1 cellular context compared by ENCODE assay signal in genomic region chr17:35333578-35333977, GRCh38. TPM values are rescaled to one million over a fixed set of nuclear protein-coding genes. Genes with fewer than 3 reads are reported as not detected.
"Had no signal": no experiment of that assay in that cellular context is flagged by ENCODE, and none has a peak within 500 bp of the region (broad histone marks: within the 10 kb centered on the region; RNA-seq: fewer than 3 reads in every experiment).

No MANE protein-coding gene starts in this region.

RNA-seq across cellular contexts. Expression of gene SLFN11, which starts 39.8 kb away (rescaled TPM):
- polyA plus RNA-seq: neural cell had no signal
